ENCODE assay signal across 8 cellular contexts in genomic region chr10:6269953-6270867, GRCh38.
DNase-seq lines count a peak whose midpoint lies in the region; ATAC-seq, FAIRE-seq and TF ChIP-seq lines count a peak whose summit lies in the region.

No MANE protein-coding gene starts in this region.

- in situ Hi-C loops in GM13976 (cut with MboI; ENCODE audit: low sequenced_read_pairs, unreplicated experiment) (no loop called here), GM12878 (cut with MboI) (no loop called here)

- no peak for TF ChIP-seq POLR2A in GM12878 (IDR thresholded peaks at IDR 0.05; ENCODE audit: low read depth, low read length)

- no peaks in the 10 kb centered on the region for H3K27me3 ChIP-seq in GM12878 (replicated peaks in 1 of 2; ENCODE audit: control insufficient read depth in 2 of 2, insufficient read depth in 2 of 2, low read length in 1 of 2)

- peak overlapping the region; percentile 92 for H3K27ac Mint-ChIP-seq in T-helper 1 cell treated with Interleukin-12 subunit alpha and Interleukin-12 subunit beta and Interleukin-4 antibody, amounts not matched to agents 30 μg/mL and 1 μg/mL, for 36 hours

- H3K27ac ChIP-seq in GM12878 (ENCODE audit: control insufficient read depth, insufficient read depth), result peak overlapping the region; percentile 50

- no peak overlapping the region; the same call in 1 of the 2 replicates for H3K9ac ChIP-seq in GM12878 (ENCODE audit: control insufficient read depth, insufficient read depth, low read length)

- 36% methylated on average over 20 of the region's 20 CpGs for WGBS in GM12878 (ENCODE audit: insufficient coverage, insufficient replicate concordance, low lambda C conversion rate, missing lambda C conversion rate)

- intact Hi-C loops in GM12878 (cut with micrococcal nuclease; ENCODE audit: unreplicated experiment), result loop anchor here (1.0 to 10.0 kb wide), 6 partner anchors 25 to 1205 kb away; no protein-coding TSS in a partner anchor

- RAD21 ChIA-PET in GM12878 (lab: Charles Lee; ENCODE audit: unreplicated experiment), result interaction anchor here (0.9 to 5.9 kb wide), 7 partner anchors 25 to 131 kb away, joined by 3 to 37 read pairs (median 5); no protein-coding TSS in a partner anchor

- peak; percentile 48 for ATAC-seq in HG02759 (IDR thresholded peaks at IDR 0.05; ENCODE audit: unreplicated experiment)
- ATAC-seq in GM12878, result peak; percentile 80
- ATAC-seq in left lobe of liver, result no peak

- SMC1A ChIA-PET in GM12878 (lab: Charles Lee; ENCODE audit: uncharacterized antibody, unreplicated experiment), result interaction anchor here (1.2 to 9.8 kb wide), 8 partner anchors 27 to 180 kb away, joined by 3 to 120 read pairs (median 5); no protein-coding TSS in a partner anchor

- no peak overlapping the region for H3K4me3 ChIP-seq in GM12878

- BruUV-seq in GM12878 (replicated peaks; lab: Mats Ljungman, UMichigan), result no TSS peak

- TF ChIP-seq EP300 in GM12878 (IDR thresholded peaks at IDR 0.05; ENCODE audit: borderline replicate concordance in 1 of 2, control insufficient read depth in 1 of 2, low read depth in 2 of 2, low read length in 2 of 2), result peak; percentile 98; a peak in 3 of 4 replicates

- TF ChIP-seq CTCF in GM13976 (IDR thresholded peaks at IDR 0.05; ENCODE audit: borderline replicate concordance, control extremely low read depth, extremely low read depth, insufficient read depth, missing control alignments), result no peak
- TF ChIP-seq CTCF in GM12878 (IDR thresholded peaks at IDR 0.05 in 2 of 3, conservative IDR thresholded peaks at IDR 0.05 in 1 of 3; ENCODE audit: control insufficient read depth in 2 of 3, extremely low read depth in 1 of 3, insufficient read depth in 1 of 3, low read depth in 3 of 3, low read length in 3 of 3), result no peak

- H3K27me3 Mint-ChIP-seq in T-helper 1 cell treated with Interleukin-12 subunit alpha and Interleukin-12 subunit beta and Interleukin-4 antibody, amounts not matched to agents 30 μg/mL and 1 μg/mL, for 36 hours (ENCODE audit: low read depth), result no peaks in the 10 kb centered on the region

- peak overlapping the region; percentile 69 for H2AFZ ChIP-seq in GM12878 (ENCODE audit: control insufficient read depth, low read depth, low read length)

- H3K4me2 ChIP-seq in GM12878 (ENCODE audit: control insufficient read depth, insufficient read depth), result peak overlapping the region; percentile 75; the same call in 1 of the 2 replicates

- H3K4me1 Mint-ChIP-seq in T-helper 1 cell treated with Interleukin-12 subunit alpha and Interleukin-12 subunit beta and Interleukin-4 antibody, amounts not matched to agents 30 μg/mL and 1 μg/mL, for 36 hours (ENCODE audit: low read depth), result peaks cover 64% of the 10 kb centered on the region

- H3K79me2 ChIP-seq in GM12878 (ENCODE audit: control insufficient read depth, insufficient read depth, low read length), result no peaks in the 10 kb centered on the region

- H4K20me1 ChIP-seq in GM12878 (ENCODE audit: control insufficient read depth, insufficient read depth), result no peaks in the 10 kb centered on the region

- peaks cover 2% of the 10 kb centered on the region; the same call in 2 of the 3 replicates for H3K9me3 ChIP-seq in GM12878 (replicated peaks; ENCODE audit: control insufficient read depth, insufficient read depth, low read length)

- DNase-seq in GM13976 (ENCODE audit: low spot score) (peak; percentile 72), GM12878 (ENCODE audit: low read depth, low spot score) (peak; percentile 55), NCI-H1092 (lab: John Stamatoyannopoulos, UW) (no peak), NCI-H2171 treated with DMSO at 0.1 percent for 48 hours (lab: John Stamatoyannopoulos, UW) (no peak), left lobe of liver (ENCODE audit: low spot score) (no peak)
- DNase-seq in stimulated activated CD4-positive, alpha-beta T cell treated with anti-CD3 and anti-CD28 coated beads, TNF-alpha, amount 100 ng/mL, for 48 hours (ENCODE audit: low read depth in 3 of 3), result peak; percentile 59 to 78 (median 60)

- CTCF ChIA-PET in GM12878 (lab: Yijun Ruan, JAX), result interaction anchor here (0.6 to 2.1 kb wide), 6 partner anchors 21 to 136 kb away, joined by 3 to 11 read pairs (median 4); no protein-coding TSS in a partner anchor

- peaks cover 18% of the 10 kb centered on the region for H3K36me3 Mint-ChIP-seq in T-helper 1 cell treated with Interleukin-12 subunit alpha and Interleukin-12 subunit beta and Interleukin-4 antibody, amounts not matched to agents 30 μg/mL and 1 μg/mL, for 36 hours (ENCODE audit: low read depth)

- FAIRE-seq in GM12878 (lab: Jason Lieb, UNC), result peak; percentile 38

- 0 out of 2 replicates have a peak, but pooled peaks have one; percentile 25 for TF ChIP-seq RAD21 in GM12878 (IDR thresholded peaks at IDR 0.05; ENCODE audit: insufficient read depth, low read depth, low read length)

- peak overlapping the region; percentile 57 for H3K4me3 Mint-ChIP-seq in T-helper 1 cell treated with Interleukin-12 subunit alpha and Interleukin-12 subunit beta and Interleukin-4 antibody, amounts not matched to agents 30 μg/mL and 1 μg/mL, for 36 hours

- H3K36me3 ChIP-seq in GM12878 (ENCODE audit: control insufficient read depth in 2 of 2, insufficient read depth in 2 of 2, low read length in 1 of 2), result no peaks in the 10 kb centered on the region

- POLR2A ChIA-PET in GM12878 (lab: Charles Lee), result interaction anchor here (1.6 kb wide), 1 partner anchor 25 kb away, joined by 5 read pairs; no protein-coding TSS in a partner anchor

- H3K9me3 Mint-ChIP-seq in T-helper 1 cell treated with Interleukin-12 subunit alpha and Interleukin-12 subunit beta and Interleukin-4 antibody, amounts not matched to agents 30 μg/mL and 1 μg/mL, for 36 hours, result no peaks in the 10 kb centered on the region

- H3K4me1 ChIP-seq in GM12878 (ENCODE audit: control insufficient read depth, insufficient read depth, low read length), result peaks cover 40% of the 10 kb centered on the region

TF ChIP-seq in GM12878, 131 proteins besides CTCF, POLR2A, EP300 and RAD21 (continues in another document):
- TF ChIP-seq ESRRA (IDR thresholded peaks at IDR 0.05; ENCODE audit: low read length) (no peak), MTA3 (IDR thresholded peaks at IDR 0.05; ENCODE audit: borderline replicate concordance, low read length) (peak; percentile 84; the same call in 1 of the 2 replicates), POLR2AphosphoS2 (IDR thresholded peaks at IDR 0.05; ENCODE audit: low read depth, low read length) (no peak), CBFB (IDR thresholded peaks at IDR 0.05; ENCODE audit: low read depth) (peak; percentile 90), CHD2 (IDR thresholded peaks at IDR 0.05; ENCODE audit: borderline replicate concordance, low read depth, low read length) (peak; percentile 86; the same call in 1 of the 2 replicates), SMARCA5 (IDR thresholded peaks at IDR 0.05) (peak; percentile 77), ZSCAN29 (IDR thresholded peaks at IDR 0.05) (0 out of 2 replicates have a peak, but pooled peaks have one; percentile 9), TBL1XR1 (IDR thresholded peaks at IDR 0.05; ENCODE audit: low read depth, low read length) (peak; percentile 49; the same call in 1 of the 2 replicates), ZNF384 (IDR thresholded peaks at IDR 0.05; ENCODE audit: borderline replicate concordance, low read depth, low read length) (no peak), POU2F2 (IDR thresholded peaks at IDR 0.05; ENCODE audit: borderline replicate concordance, low read depth, low read length) (peak; percentile 90; the same call in 2 of the 3 replicates), IRF3 (IDR thresholded peaks at IDR 0.05) (no peak), RCOR1 (conservative IDR thresholded peaks at IDR 0.05; ENCODE audit: low read depth, low read length) (no peak), YY1 (IDR thresholded peaks at IDR 0.05; ENCODE audit: low read depth, low read length) (peak; percentile 59), FOXM1 (IDR thresholded peaks at IDR 0.05; ENCODE audit: low read depth, low read length) (peak; percentile 83), IKZF1 (conservative IDR thresholded peaks at IDR 0.05) (peak; percentile 97), ZNF217 (IDR thresholded peaks at IDR 0.05) (no peak), EZH2 (IDR thresholded peaks at IDR 0.05; ENCODE audit: borderline replicate concordance, control insufficient read depth, low read depth, low read length) (no peak), BHLHE40 (IDR thresholded peaks at IDR 0.05; ENCODE audit: borderline replicate concordance in 1 of 2, low read depth in 2 of 2, low read length in 1 of 2) (peak; percentile 69 to 76), HDAC6 (IDR thresholded peaks at IDR 0.05; ENCODE audit: unreplicated experiment) (no peak), GABPA (IDR thresholded peaks at IDR 0.05; ENCODE audit: low read depth) (0 out of 2 replicates have a peak, but pooled peaks have one; percentile 61), MEF2B (IDR thresholded peaks at IDR 0.05; ENCODE audit: partially characterized antibody, poor library complexity, severe bottlenecking) (peak; percentile 80), ZNF274 (IDR thresholded peaks at IDR 0.05; ENCODE audit: insufficient read depth, insufficient read length) (no peak), SIN3A (IDR thresholded peaks at IDR 0.05; ENCODE audit: low read depth, low read length) (no peak)
- TF ChIP-seq, protein P1, sequence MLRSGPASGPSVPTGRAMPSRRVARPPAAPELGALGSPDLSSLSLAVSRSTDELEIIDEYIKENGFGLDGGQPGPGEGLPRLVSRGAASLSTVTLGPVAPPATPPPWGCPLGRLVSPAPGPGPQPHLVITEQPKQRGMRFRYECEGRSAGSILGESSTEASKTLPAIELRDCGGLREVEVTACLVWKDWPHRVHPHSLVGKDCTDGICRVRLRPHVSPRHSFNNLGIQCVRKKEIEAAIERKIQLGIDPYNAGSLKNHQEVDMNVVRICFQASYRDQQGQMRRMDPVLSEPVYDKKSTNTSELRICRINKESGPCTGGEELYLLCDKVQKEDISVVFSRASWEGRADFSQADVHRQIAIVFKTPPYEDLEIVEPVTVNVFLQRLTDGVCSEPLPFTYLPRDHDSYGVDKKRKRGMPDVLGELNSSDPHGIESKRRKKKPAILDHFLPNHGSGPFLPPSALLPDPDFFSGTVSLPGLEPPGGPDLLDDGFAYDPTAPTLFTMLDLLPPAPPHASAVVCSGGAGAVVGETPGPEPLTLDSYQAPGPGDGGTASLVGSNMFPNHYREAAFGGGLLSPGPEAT (IDR thresholded peaks at IDR 0.05; ENCODE audit: low read depth), result peak; percentile 87

Comparison
In these comparisons a context has a peak if more than half of its experiments do, and no peak if none do; other contexts are left out.
1. DNase-seq: peak in GM13976 (single experiment), GM12878 (single experiment) and stimulated activated CD4-positive, alpha-beta T cell treated with anti-CD3 and anti-CD28 coated beads, TNF-alpha, amount 100 ng/mL, for 48 hours (3 of 3); none in NCI-H1092 (single experiment), NCI-H2171 treated with DMSO at 0.1 percent for 48 hours (single experiment) and left lobe of liver (single experiment).